In the genomic region with DNA sequence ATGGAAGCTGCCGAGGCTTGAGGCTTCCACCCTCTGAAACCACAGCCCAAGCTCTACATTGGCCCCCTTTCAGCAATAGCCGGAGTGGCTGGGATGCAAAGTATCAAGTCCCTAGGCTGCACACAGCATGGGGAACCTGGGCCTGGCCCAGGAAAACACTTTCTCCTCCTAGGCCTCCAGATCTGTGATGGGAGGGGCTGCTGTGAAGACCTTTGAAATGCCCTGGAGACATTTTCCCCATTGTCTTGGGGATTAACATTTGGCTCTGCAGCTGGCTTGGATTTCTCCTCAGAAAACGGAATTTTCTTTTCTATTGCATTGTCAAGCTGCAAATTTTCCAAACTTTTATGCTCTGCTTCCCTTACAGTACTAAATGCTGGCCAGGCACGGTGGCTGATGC, we compare ENCODE assay signal across 33 cellular contexts. TPM values are rescaled to one million over a fixed set of nuclear protein-coding genes. Genes with fewer than 3 reads are reported as not detected.
"Had no signal": no experiment of that assay in that cellular context is flagged by ENCODE, and none has a peak within 500 bp of the region (broad histone marks: within the 10 kb centered on the region; RNA-seq: fewer than 3 reads in every experiment).

No MANE protein-coding gene starts in this region.

- H3K9me3 ChIP-seq: esophagus muscularis mucosa, gastroesophageal sphincter, heart right ventricle had no signal

- DNase-seq: activated CD4-positive, alpha-beta memory T cell treated with anti-CD3 and anti-CD28 coated beads, Interleukin-2, amount 10 ng/mL, durations not matched to agents 7 days and 5 days; activated CD4-positive, alpha-beta T cell treated with anti-CD3 and anti-CD28 coated beads for 1 hour; activated CD4-positive, alpha-beta T cell treated with anti-CD3 and anti-CD28 coated beads for 4 hours; activated CD4-positive, alpha-beta T cell treated with anti-CD3 and anti-CD28 coated beads, Interleukin-2, amount 10 ng/mL, durations not matched to agents 7 days and 5 days; activated CD4-positive, alpha-beta T cell treated with anti-CD3 and anti-CD28 coated beads, Interleukin-2, amount 50 U/mL, for 4 hours; activated CD8-positive, alpha-beta memory T cell treated with anti-CD3 and anti-CD28 coated beads, Interleukin-2, amount 50 U/mL, for 48 hours; activated gamma-delta T cell; activated naive CD4-positive, alpha-beta T cell treated with anti-CD3 and anti-CD28 coated beads, Interleukin-2, amount 50 U/mL, for 16 hours; activated naive CD4-positive, alpha-beta T cell treated with Interleukin-2 at 50 U/mL for 16 hours; activated T-cell treated with anti-CD3 and anti-CD28 coated beads for 4 hours; activated T-cell treated with anti-CD3 and anti-CD28 coated beads, Interleukin-2, amount 50 U/mL, for 24 hours; activated T-cell treated with anti-CD3 and anti-CD28 coated beads, Interleukin-2, amount 50 U/mL, for 72 hours; amniotic stem cell; anterior cingulate cortex; brain microvascular endothelial cell; dorsolateral prefrontal cortex; effector memory CD4-positive, alpha-beta T cell; endodermal cell; erythroblast; foreskin melanocyte; heart right ventricle; T-helper 2 cell had no signal

- H3K27me3 ChIP-seq: brain microvascular endothelial cell had no signal

- H3K4me3 ChIP-seq: coronary artery, dorsolateral prefrontal cortex, esophagus muscularis mucosa, gastroesophageal sphincter, heart right ventricle had no signal

- H3K36me3 ChIP-seq: brain microvascular endothelial cell, esophagus muscularis mucosa, gastroesophageal sphincter, heart right ventricle had no signal

- H3K27ac ChIP-seq: brain microvascular endothelial cell, coronary artery, dorsolateral prefrontal cortex, esophagus muscularis mucosa, gastroesophageal sphincter, heart right ventricle had no signal

- H3K4me1 ChIP-seq: esophagus muscularis mucosa, gastroesophageal sphincter, heart right ventricle had no signal

RNA-seq across cellular contexts. Expression of a gene that starts 18.2 kb away (rescaled TPM):
- total RNA-seq: activated CD4-positive, alpha-beta memory T cell treated with anti-CD3 and anti-CD28 coated beads, Interleukin-2, amount 10 ng/mL, durations not matched to agents 7 days and 5 days; activated CD4-positive, alpha-beta T cell treated with anti-CD3 and anti-CD28 coated beads, Interleukin-2, amount 10 ng/mL, durations not matched to agents 7 days and 5 days; activated T-cell treated with anti-CD3 and anti-CD28 coated beads, Interleukin-2, amount 50 U/mL, for 72 hours; astrocyte; bronchial epithelial cell; cardiac septum; cerebellum; endodermal cell; esophagus muscularis mucosa; fibroblast of villous mesenchyme; gastroesophageal sphincter; glomerular endothelial cell; T-helper 1 cell treated with Interleukin-12 subunit alpha and Interleukin-12 subunit beta and Interleukin-4 antibody, amounts not matched to agents 30 ng/mL and 1 ng/mL, for 36 hours had no signal
- polyA plus RNA-seq: adipose tissue, heart right ventricle had no signal

RNA-seq across cellular contexts. Expression of a gene that starts 33.2 kb away (rescaled TPM):
- total RNA-seq: activated CD4-positive, alpha-beta memory T cell treated with anti-CD3 and anti-CD28 coated beads, Interleukin-2, amount 10 ng/mL, durations not matched to agents 7 days and 5 days; activated CD4-positive, alpha-beta T cell treated with anti-CD3 and anti-CD28 coated beads, Interleukin-2, amount 10 ng/mL, durations not matched to agents 7 days and 5 days; activated T-cell treated with anti-CD3 and anti-CD28 coated beads, Interleukin-2, amount 50 U/mL, for 72 hours; astrocyte; bronchial epithelial cell; cardiac septum; cerebellum; endodermal cell; esophagus muscularis mucosa; fibroblast of villous mesenchyme; gastroesophageal sphincter; glomerular endothelial cell; T-helper 1 cell treated with Interleukin-12 subunit alpha and Interleukin-12 subunit beta and Interleukin-4 antibody, amounts not matched to agents 30 ng/mL and 1 ng/mL, for 36 hours had no signal

RNA-seq across cellular contexts. Expression of a gene that starts 43.8 kb away (rescaled TPM):
- total RNA-seq: activated CD4-positive, alpha-beta memory T cell treated with anti-CD3 and anti-CD28 coated beads, Interleukin-2, amount 10 ng/mL, durations not matched to agents 7 days and 5 days; activated CD4-positive, alpha-beta T cell treated with anti-CD3 and anti-CD28 coated beads, Interleukin-2, amount 10 ng/mL, durations not matched to agents 7 days and 5 days; activated T-cell treated with anti-CD3 and anti-CD28 coated beads, Interleukin-2, amount 50 U/mL, for 72 hours; astrocyte; bronchial epithelial cell; cardiac septum; cerebellum; endodermal cell; esophagus muscularis mucosa; fibroblast of villous mesenchyme; gastroesophageal sphincter; glomerular endothelial cell; T-helper 1 cell treated with Interleukin-12 subunit alpha and Interleukin-12 subunit beta and Interleukin-4 antibody, amounts not matched to agents 30 ng/mL and 1 ng/mL, for 36 hours had no signal
- polyA plus RNA-seq: adipose tissue, heart right ventricle had no signal
